In the genomic region with DNA sequence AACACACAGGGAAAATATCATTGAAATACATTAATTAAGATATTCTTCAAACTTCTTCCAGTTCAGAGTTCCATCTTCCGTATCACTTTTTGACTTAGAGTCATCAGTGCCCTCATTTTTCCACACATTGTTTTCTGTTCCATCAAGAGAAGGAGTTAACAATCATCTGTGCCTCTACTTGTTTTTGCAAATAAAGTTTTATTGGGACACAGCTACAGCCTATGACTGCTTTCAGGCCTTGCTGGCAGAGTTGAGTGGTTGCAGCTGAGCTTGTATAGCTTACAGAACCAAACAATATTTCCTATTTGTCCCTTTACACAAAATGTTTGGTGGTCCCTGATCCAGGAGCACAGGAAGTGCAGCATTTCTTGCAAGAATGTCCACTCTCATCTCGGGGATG, we compare ENCODE assay signal across 40 cellular contexts. TPM values are rescaled to one million over a fixed set of nuclear protein-coding genes. Genes with fewer than 3 reads are reported as not detected.
"Had no signal": no experiment of that assay in that cellular context is flagged by ENCODE, and none has a peak within 500 bp of the region (broad histone marks: within the 10 kb centered on the region; RNA-seq: fewer than 3 reads in every experiment).

No MANE protein-coding gene starts in this region.

- H3K4me1 Mint-ChIP-seq: activated naive CD4-positive, alpha-beta T cell treated with anti-CD3 and anti-CD28 coated beads, Interleukin-2, amount 10 ng/mL, durations not matched to agents 7 days and 5 days; activated naive CD4-positive, alpha-beta T cell treated with anti-CD3 and anti-CD28 coated beads, Interleukin-2, amount 50 U/mL, for 24 hours; activated naive CD8-positive, alpha-beta T cell treated with anti-CD3 and anti-CD28 coated beads for 36 hours; activated naive CD8-positive, alpha-beta T cell treated with anti-CD3 and anti-CD28 coated beads, Interleukin-2, amount 10 ng/mL, durations not matched to agents 7 days and 5 days; activated naive CD8-positive, alpha-beta T cell treated with anti-CD3 and anti-CD28 coated beads, Interleukin-2, amount 50 U/mL, for 24 hours; activated T-helper 17 cell treated with anti-CD3 and anti-CD28 coated beads, Interleukin-2, amount 50 U/mL, for 72 hours; brain; central memory CD8-positive, alpha-beta T cell had no signal

- H3K9me3 Mint-ChIP-seq: activated naive CD4-positive, alpha-beta T cell treated with anti-CD3 and anti-CD28 coated beads for 36 hours; activated naive CD4-positive, alpha-beta T cell treated with anti-CD3 and anti-CD28 coated beads, Interleukin-2, amount 10 ng/mL, durations not matched to agents 7 days and 5 days; activated naive CD4-positive, alpha-beta T cell treated with anti-CD3 and anti-CD28 coated beads, Interleukin-2, amount 50 U/mL, for 24 hours; activated naive CD4-positive, alpha-beta T cell treated with anti-CD3 and anti-CD28 coated beads, Interleukin-2, amount 50 U/mL, for 72 hours; activated naive CD8-positive, alpha-beta T cell treated with anti-CD3 and anti-CD28 coated beads for 36 hours; activated naive CD8-positive, alpha-beta T cell treated with anti-CD3 and anti-CD28 coated beads, Interleukin-2, amount 10 ng/mL, durations not matched to agents 7 days and 5 days; activated naive CD8-positive, alpha-beta T cell treated with anti-CD3 and anti-CD28 coated beads, Interleukin-2, amount 50 U/mL, for 24 hours; activated T-cell treated with anti-CD3 and anti-CD28 coated beads, Interleukin-2, amount 50 U/mL, for 24 hours; activated T-cell treated with anti-CD3 and anti-CD28 coated beads, Interleukin-2, amount 50 U/mL, for 4 hours; activated T-cell treated with anti-CD3 and anti-CD28 coated beads, Interleukin-2, amount 50 U/mL, for 72 hours; activated T-helper 1 cell treated with anti-CD3 and anti-CD28 coated beads, Interleukin-12 subunit alpha, Interleukin-12 subunit beta, Interleukin-2, Interleukin-4 antibody, amounts not matched to agents 30 ng/mL and 10 ng/mL and 1 ng/mL, durations not matched to agents 14 hours and 24 hours and 36 hours; activated T-helper 17 cell treated with anti-CD3 and anti-CD28 coated beads, Interleukin-2, amount 50 U/mL, for 72 hours; activated T-helper 2 cell treated with anti-CD3 and anti-CD28 coated beads, Interferon-gamma antibody, Interleukin-2, Interleukin-4, amounts not matched to agents 10 μg/mL and 5 μg/mL and 100 μg/mL, durations not matched to agents 14 hours and 24 hours and 36 hours; brain; central memory CD8-positive, alpha-beta T cell had no signal

- H3K36me3 ChIP-seq: adrenal gland, brain microvascular endothelial cell, breast epithelium, cardiac muscle cell had no signal

- H3K4me1 ChIP-seq: adrenal gland, ascending aorta, body of pancreas, breast epithelium had no signal

- H3K27me3 ChIP-seq: adrenal gland, ascending aorta, body of pancreas, brain microvascular endothelial cell, breast epithelium, cardiac muscle cell had no signal

- H3K4me3 ChIP-seq: adrenal gland, ascending aorta, body of pancreas, breast epithelium, cardiac muscle cell had no signal

- H3K4me3 Mint-ChIP-seq: activated naive CD4-positive, alpha-beta T cell treated with anti-CD3 and anti-CD28 coated beads for 36 hours; activated naive CD4-positive, alpha-beta T cell treated with anti-CD3 and anti-CD28 coated beads, Interleukin-2, amount 10 ng/mL, durations not matched to agents 7 days and 5 days; activated naive CD4-positive, alpha-beta T cell treated with anti-CD3 and anti-CD28 coated beads, Interleukin-2, amount 50 U/mL, for 24 hours; activated naive CD8-positive, alpha-beta T cell; activated naive CD8-positive, alpha-beta T cell treated with anti-CD3 and anti-CD28 coated beads for 36 hours; activated naive CD8-positive, alpha-beta T cell treated with anti-CD3 and anti-CD28 coated beads, Interleukin-2, amount 10 ng/mL, durations not matched to agents 7 days and 5 days; activated naive CD8-positive, alpha-beta T cell treated with anti-CD3 and anti-CD28 coated beads, Interleukin-2, amount 50 U/mL, for 24 hours; activated T-cell treated with anti-CD3 and anti-CD28 coated beads, Interleukin-2, amount 50 U/mL, for 24 hours; activated T-cell treated with anti-CD3 and anti-CD28 coated beads, Interleukin-2, amount 50 U/mL, for 4 hours; activated T-cell treated with anti-CD3 and anti-CD28 coated beads, Interleukin-2, amount 50 U/mL, for 72 hours; activated T-helper 1 cell treated with anti-CD3 and anti-CD28 coated beads, Interleukin-12 subunit alpha, Interleukin-12 subunit beta, Interleukin-2, Interleukin-4 antibody, amounts not matched to agents 30 ng/mL and 10 ng/mL and 1 ng/mL, durations not matched to agents 14 hours and 24 hours and 36 hours; activated T-helper 17 cell treated with anti-CD3 and anti-CD28 coated beads, Interleukin-2, amount 50 U/mL, for 72 hours; brain; central memory CD8-positive, alpha-beta T cell had no signal

- FAIRE-seq: astrocyte, bronchial epithelial cell had no signal

- DNase-seq: activated effector memory CD4-positive, alpha-beta T cell treated with anti-CD3 and anti-CD28 coated beads, Interleukin-2, amount 50 U/mL, for 16 hours; activated effector memory CD4-positive, alpha-beta T cell treated with Interleukin-2 at 50 U/mL for 16 hours; activated gamma-delta T cell; activated gamma-delta T cell treated with Interleukin-2 at 50 U/mL for 16 hours; activated naive CD4-positive, alpha-beta T cell; activated naive CD4-positive, alpha-beta T cell treated with anti-CD3 and anti-CD28 coated beads for 36 hours; activated naive CD4-positive, alpha-beta T cell treated with anti-CD3 and anti-CD28 coated beads, Interleukin-2, amount 10 ng/mL, durations not matched to agents 7 days and 5 days; activated naive CD4-positive, alpha-beta T cell treated with anti-CD3 and anti-CD28 coated beads, Interleukin-2, amount 50 U/mL, for 16 hours; activated naive CD4-positive, alpha-beta T cell treated with Interleukin-2 at 50 U/mL for 16 hours; activated naive CD8-positive, alpha-beta T cell treated with anti-CD3 and anti-CD28 coated beads for 36 hours; activated naive CD8-positive, alpha-beta T cell treated with anti-CD3 and anti-CD28 coated beads, Interleukin-2, amount 10 ng/mL, durations not matched to agents 7 days and 5 days; activated naive CD8-positive, alpha-beta T cell treated with anti-CD3 and anti-CD28 coated beads, Interleukin-2, amount 50 U/mL, for 24 hours; activated T-cell treated with anti-CD3 and anti-CD28 coated beads, Interleukin-2, amount 50 U/mL, for 1 hour; activated T-cell treated with anti-CD3 and anti-CD28 coated beads, Interleukin-2, amount 50 U/mL, for 24 hours; activated T-cell treated with anti-CD3 and anti-CD28 coated beads, Interleukin-2, amount 50 U/mL, for 4 hours; activated T-cell treated with anti-CD3 and anti-CD28 coated beads, Interleukin-2, amount 50 U/mL, for 48 hours; activated T-cell treated with anti-CD3 and anti-CD28 coated beads, Interleukin-2, amount 50 U/mL, for 72 hours; adrenal gland; amniotic stem cell; amygdala; anterior cingulate cortex; aorta; body of pancreas; brain microvascular endothelial cell; caudate nucleus; central memory CD4-positive, alpha-beta T cell; cerebellar nuclear complex had no signal

- H3K36me3 Mint-ChIP-seq: activated naive CD4-positive, alpha-beta T cell treated with anti-CD3 and anti-CD28 coated beads, Interleukin-2, amount 10 ng/mL, durations not matched to agents 7 days and 5 days; activated naive CD4-positive, alpha-beta T cell treated with anti-CD3 and anti-CD28 coated beads, Interleukin-2, amount 50 U/mL, for 72 hours; activated naive CD8-positive, alpha-beta T cell treated with anti-CD3 and anti-CD28 coated beads for 36 hours; activated naive CD8-positive, alpha-beta T cell treated with anti-CD3 and anti-CD28 coated beads, Interleukin-2, amount 10 ng/mL, durations not matched to agents 7 days and 5 days had no signal

- H3K27ac Mint-ChIP-seq: activated naive CD4-positive, alpha-beta T cell treated with anti-CD3 and anti-CD28 coated beads for 36 hours; activated naive CD4-positive, alpha-beta T cell treated with anti-CD3 and anti-CD28 coated beads, Interleukin-2, amount 10 ng/mL, durations not matched to agents 7 days and 5 days; activated naive CD4-positive, alpha-beta T cell treated with anti-CD3 and anti-CD28 coated beads, Interleukin-2, amount 50 U/mL, for 24 hours; activated naive CD4-positive, alpha-beta T cell treated with anti-CD3 and anti-CD28 coated beads, Interleukin-2, amount 50 U/mL, for 72 hours; activated naive CD8-positive, alpha-beta T cell; activated naive CD8-positive, alpha-beta T cell treated with anti-CD3 and anti-CD28 coated beads for 36 hours; activated naive CD8-positive, alpha-beta T cell treated with anti-CD3 and anti-CD28 coated beads, Interleukin-2, amount 10 ng/mL, durations not matched to agents 7 days and 5 days; activated naive CD8-positive, alpha-beta T cell treated with anti-CD3 and anti-CD28 coated beads, Interleukin-2, amount 50 U/mL, for 24 hours; activated T-cell treated with anti-CD3 and anti-CD28 coated beads, Interleukin-2, amount 50 U/mL, for 24 hours; activated T-cell treated with anti-CD3 and anti-CD28 coated beads, Interleukin-2, amount 50 U/mL, for 72 hours; activated T-helper 1 cell treated with anti-CD3 and anti-CD28 coated beads, Interleukin-12 subunit alpha, Interleukin-12 subunit beta, Interleukin-2, Interleukin-4 antibody, amounts not matched to agents 30 ng/mL and 10 ng/mL and 1 ng/mL, durations not matched to agents 14 hours and 24 hours and 36 hours; activated T-helper 17 cell treated with anti-CD3 and anti-CD28 coated beads, Interleukin-2, amount 50 U/mL, for 72 hours; activated T-helper 2 cell treated with anti-CD3 and anti-CD28 coated beads, Interferon-gamma antibody, Interleukin-2, Interleukin-4, amounts not matched to agents 10 μg/mL and 5 μg/mL and 100 μg/mL, durations not matched to agents 14 hours and 24 hours and 36 hours had no signal

- H3K9me3 ChIP-seq: adrenal gland, ascending aorta, body of pancreas, breast epithelium had no signal

- H3K27ac ChIP-seq: adrenal gland, ascending aorta, body of pancreas, brain microvascular endothelial cell, breast epithelium, cardiac muscle cell had no signal

- ATAC-seq: activated naive CD4-positive, alpha-beta T cell treated with anti-CD3 and anti-CD28 coated beads, Interleukin-2, amount 50 U/mL, for 72 hours; activated naive CD8-positive, alpha-beta T cell treated with anti-CD3 and anti-CD28 coated beads, Interleukin-2, amount 50 U/mL, for 24 hours; activated T-cell treated with anti-CD3 and anti-CD28 coated beads, Interleukin-2, amount 50 U/mL, for 4 hours; activated T-cell treated with anti-CD3 and anti-CD28 coated beads, Interleukin-2, amount 50 U/mL, for 72 hours; activated T-helper 17 cell treated with anti-CD3 and anti-CD28 coated beads, Interleukin-2, amount 50 U/mL, for 72 hours; body of pancreas had no signal

- H3K27me3 Mint-ChIP-seq: activated naive CD4-positive, alpha-beta T cell treated with anti-CD3 and anti-CD28 coated beads, Interleukin-2, amount 10 ng/mL, durations not matched to agents 7 days and 5 days; activated naive CD4-positive, alpha-beta T cell treated with anti-CD3 and anti-CD28 coated beads, Interleukin-2, amount 50 U/mL, for 24 hours; activated naive CD8-positive, alpha-beta T cell; activated naive CD8-positive, alpha-beta T cell treated with anti-CD3 and anti-CD28 coated beads for 36 hours; activated naive CD8-positive, alpha-beta T cell treated with anti-CD3 and anti-CD28 coated beads, Interleukin-2, amount 50 U/mL, for 24 hours; activated T-cell treated with anti-CD3 and anti-CD28 coated beads, Interleukin-2, amount 50 U/mL, for 24 hours; activated T-helper 17 cell treated with anti-CD3 and anti-CD28 coated beads, Interleukin-2, amount 50 U/mL, for 72 hours; central memory CD8-positive, alpha-beta T cell had no signal

RNA-seq across cellular contexts. Expression of gene SGSM1, which starts 51.6 kb away (rescaled TPM):
- total RNA-seq: bronchial epithelial cell had no signal
- polyA plus RNA-seq: cardiac muscle cell had no signal
